ENCODE assay signal across 9 cellular contexts in genomic region chr1:8421721-8422120, GRCh38.
DNase-seq lines count a peak whose midpoint lies in the region; ATAC-seq, FAIRE-seq and TF ChIP-seq lines count a peak whose summit lies in the region.
"Had no signal": no experiment of that assay in that cellular context is flagged by ENCODE, and none has a peak within 500 bp of the region (broad histone marks: within the 10 kb centered on the region; RNA-seq: fewer than 3 reads in every experiment).

No MANE protein-coding gene starts in this region.

- DNase-seq in choroid plexus epithelial cell (ENCODE audit: low read depth): peak; percentile 36
- no peak for DNase-seq in lung (ENCODE audit: low spot score)
- no peak for DNase-seq in upper lobe of left lung
- no peak for DNase-seq in GM19239 (ENCODE audit: insufficient read length, low spot score)
- DNase-seq in T-cell: no peak
- DNase-seq in NCI-H1092 treated with DMSO at 0.1 percent for 48 hours (lab: John Stamatoyannopoulos, UW): no peak
- DNase-seq: T1000 had no signal

- no peak overlapping the region for H3K4me3 Mint-ChIP-seq in T-cell
- H3K4me3 Mint-ChIP-seq: dendritic cell treated with granulocyte-macrophage colony-stimulating factor and Interleukin-4, amounts not matched to agents 40 ng/mL and 50 ng/mL, for 4 days had no signal

- POLR2A ChIA-PET in T-cell (lab: Charles Lee): no interaction called here

- H3K27me3 ChIP-seq in HUES64 (ENCODE audit: insufficient read depth, low read length): no peaks in the 10 kb centered on the region
- no peaks in the 10 kb centered on the region for H3K27me3 ChIP-seq in lung (ENCODE audit: control insufficient read depth, insufficient read depth)
- no peaks in the 10 kb centered on the region for H3K27me3 ChIP-seq in upper lobe of left lung

- H3K27ac ChIP-seq in HUES64 (ENCODE audit: low read depth, low read length) (no peak overlapping the region), lung (ENCODE audit: low read depth in 1 of 2, low read length in 1 of 2) (peak overlapping the region; percentile 29 to 100), upper lobe of left lung (peak overlapping the region; percentile 95 to 99 (median 97))

- peaks cover 13% of the 10 kb centered on the region for H3K36me3 Mint-ChIP-seq in T-cell

- no peak overlapping the region for H3K27ac Mint-ChIP-seq in T-cell
- H3K27ac Mint-ChIP-seq: dendritic cell treated with granulocyte-macrophage colony-stimulating factor and Interleukin-4, amounts not matched to agents 40 ng/mL and 50 ng/mL, for 4 days had no signal

- H3K36me3 ChIP-seq in HUES64 (ENCODE audit: insufficient read depth, low read length) (peaks cover 45% of the 10 kb centered on the region), lung (ENCODE audit: control insufficient read depth in 2 of 2, insufficient read depth in 2 of 2, low read length in 2 of 2) (peaks cover 2 to 6% of the 10 kb centered on the region in 2 donors), upper lobe of left lung (peaks cover 0 to 17% (median 3%) of the 10 kb centered on the region in 4 donors)

- H3K9ac ChIP-seq in HUES64 (ENCODE audit: low read depth, low read length): no peak overlapping the region

- H3K9me3 Mint-ChIP-seq in T-cell: no peaks in the 10 kb centered on the region
- H3K9me3 Mint-ChIP-seq: dendritic cell treated with granulocyte-macrophage colony-stimulating factor and Interleukin-4, amounts not matched to agents 40 ng/mL and 50 ng/mL, for 4 days had no signal

- peaks cover 26 to 30% (median 27%) of the 10 kb centered on the region in 3 donors for H3K4me1 Mint-ChIP-seq in T-cell

- CTCF ChIA-PET in T-cell (lab: Charles Lee): interaction anchor here (0.5 to 2.1 kb wide), 3 partner anchors 11 to 14 kb away, joined by 3 to 6 read pairs (median 3); no protein-coding TSS in a partner anchor

- FAIRE-seq in GM19239 (lab: Jason Lieb, UNC): no peak

- no peaks in the 10 kb centered on the region for H3K27me3 Mint-ChIP-seq in T-cell
- H3K27me3 Mint-ChIP-seq: dendritic cell treated with granulocyte-macrophage colony-stimulating factor and Interleukin-4, amounts not matched to agents 40 ng/mL and 50 ng/mL, for 4 days had no signal

- TF ChIP-seq EP300 in upper lobe of left lung (IDR thresholded peaks at IDR 0.05): no peak

- 77% methylated on average over 6 of the region's 6 CpGs for WGBS in HUES64
- 36 to 59% methylated on average over 6 of the region's 6 CpGs for WGBS in lung, 2 donors
- 34 to 47% methylated on average over 6 of the region's 6 CpGs for WGBS in upper lobe of left lung, 2 donors

- TF ChIP-seq POLR2A in upper lobe of left lung (IDR thresholded peaks at IDR 0.05): no peak

- TF ChIP-seq CTCF in choroid plexus epithelial cell (conservative IDR thresholded peaks at IDR 0.05; ENCODE audit: low read depth, low read length) (no peak), lung (IDR thresholded peaks at IDR 0.05; ENCODE audit: control extremely low read depth, extremely low read depth) (no peak), upper lobe of left lung (IDR thresholded peaks at IDR 0.05) (no peak)

- H3K4me1 ChIP-seq in HUES64 (ENCODE audit: insufficient read depth, low read length): peaks cover 73% of the 10 kb centered on the region
- peaks cover 21 to 22% of the 10 kb centered on the region in 2 donors for H3K4me1 ChIP-seq in lung (ENCODE audit: control insufficient read depth in 2 of 2, insufficient read depth in 2 of 2, low read length in 2 of 2)
- H3K4me1 ChIP-seq in upper lobe of left lung: peaks cover 70 to 80% (median 74%) of the 10 kb centered on the region in 4 donors

- H3K9me3 ChIP-seq in HUES64 (ENCODE audit: insufficient read depth, low read depth, low read length) (no peaks in the 10 kb centered on the region), lung (ENCODE audit: control insufficient read depth in 2 of 2, insufficient read depth in 1 of 2, low read length in 1 of 2) (no peaks in the 10 kb centered on the region), upper lobe of left lung (no peaks in the 10 kb centered on the region)

- H3K4me3 ChIP-seq in HUES64 (ENCODE audit: low read length) (peak overlapping the region; percentile 70), choroid plexus epithelial cell (ENCODE audit: low read depth, low read length) (peak overlapping the region; percentile 72), lung (peak overlapping the region; percentile 5), upper lobe of left lung (peak overlapping the region in 3 of 4 donors; percentile 66 to 90 (median 88))

- ATAC-seq in lung (ENCODE audit: insufficient read depth, low FRiP score) (no peak), upper lobe of left lung (ENCODE audit: low FRiP score in 2 of 2) (peak in 1 of 2 donors; percentile 49), T-cell (replicated peaks in 1 of 4) (no peak)

Comparison
In these comparisons a context has a peak if more than half of its experiments do, and no peak if none do; other contexts are left out.
1. H3K4me3 ChIP-seq: peak in every context shown above with its lines; median percentile 88 in upper lobe of left lung; 72 in choroid plexus epithelial cell; 70 in HUES64; 5 in lung.